Comparison of ENCODE assay signal across 15 cellular contexts in the genomic region with DNA sequence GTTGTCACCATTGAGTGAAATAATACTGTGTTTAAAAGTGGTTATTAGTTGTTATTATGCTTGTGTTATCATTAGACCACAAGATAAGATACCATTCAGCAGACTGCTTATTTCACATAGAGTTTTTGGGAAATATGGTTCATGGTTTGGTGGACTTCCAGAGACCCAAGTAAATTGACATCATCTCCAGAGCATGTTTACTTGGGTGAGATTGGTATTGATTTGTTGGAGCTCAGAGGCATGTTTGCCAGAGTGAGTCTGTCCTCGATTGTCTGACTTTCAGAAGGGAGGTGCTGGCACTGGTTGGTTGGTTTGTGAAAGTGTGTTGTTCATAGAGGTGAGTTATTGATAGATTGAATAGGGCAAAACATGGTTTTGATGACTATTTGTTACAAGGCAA.
DNase-seq lines count a peak whose midpoint lies in the region; ATAC-seq and TF ChIP-seq lines count a peak whose summit lies in the region.
"Had no signal": no experiment of that assay in that cellular context is flagged by ENCODE, and none has a peak within 500 bp of the region (broad histone marks: within the 10 kb centered on the region; RNA-seq: fewer than 3 reads in every experiment).

No MANE protein-coding gene starts in this region.

- DNase-seq in Panc1 (ENCODE audit: low read depth, low spot score) (no peak), astrocyte of the spinal cord (ENCODE audit: low read depth, low spot score) (peak; percentile 20), fibroblast of villous mesenchyme (ENCODE audit: low read depth) (peak; percentile 74), progenitor cell of endocrine pancreas (ENCODE audit: low spot score, unreplicated experiment) (no peak), NCI-H2227 treated with DMSO at 0.1 percent for 48 hours (lab: John Stamatoyannopoulos, UW) (no peak), endothelial cell (ENCODE audit: low spot score) (no peak), glutamatergic neuron (no peak)
- DNase-seq: C1 segment of cervical spinal cord; Calu3; CD4-positive, alpha-beta T cell; DMS 273 treated with DMSO at 0.1 percent for 48 hours; HCEC 1CT; HFFc6 had no signal

- CTCF ChIA-PET in Panc1 (lab: Charles Lee), result no interaction called here

- BruUV-seq in Panc1 (replicated peaks; lab: Mats Ljungman, UMichigan), result no TSS peak

- H3K4me1 Mint-ChIP-seq in progenitor cell of endocrine pancreas (ENCODE audit: low read depth) (peaks cover 4% of the 10 kb centered on the region), endothelial cell (ENCODE audit: unreplicated experiment) (peaks cover 3% of the 10 kb centered on the region), glutamatergic neuron (ENCODE audit: low read depth, unreplicated experiment) (no peaks in the 10 kb centered on the region)
- H3K4me1 Mint-ChIP-seq: B cell had no signal

- POLR2A ChIA-PET in Panc1 (lab: Charles Lee), result no interaction called here

- H3K27ac Mint-ChIP-seq in progenitor cell of endocrine pancreas (peak overlapping the region; percentile 33), endothelial cell (ENCODE audit: unreplicated experiment) (no peak overlapping the region), glutamatergic neuron (ENCODE audit: unreplicated experiment) (no peak overlapping the region)
- H3K27ac Mint-ChIP-seq: B cell; CD4-positive, alpha-beta T cell; HFFc6 had no signal

- TF ChIP-seq CTCF in Panc1 (IDR thresholded peaks at IDR 0.05), result no peak
- TF ChIP-seq CTCF in astrocyte of the spinal cord (IDR thresholded peaks at IDR 0.05; ENCODE audit: low read depth, low read length), result no peak
- TF ChIP-seq CTCF in fibroblast of villous mesenchyme (IDR thresholded peaks at IDR 0.05; ENCODE audit: insufficient read depth, low read depth, low read length), result no peak
- TF ChIP-seq CTCF in progenitor cell of endocrine pancreas (IDR thresholded peaks at IDR 0.05; ENCODE audit: unreplicated experiment), result no peak
- TF ChIP-seq CTCF in endothelial cell (IDR thresholded peaks at IDR 0.05; ENCODE audit: unreplicated experiment), result no peak
- TF ChIP-seq CTCF in glutamatergic neuron (IDR thresholded peaks at IDR 0.05; ENCODE audit: partially characterized antibody, unreplicated experiment), result no peak

- H3K36me3 Mint-ChIP-seq in progenitor cell of endocrine pancreas (ENCODE audit: insufficient read depth), result peaks cover 2% of the 10 kb centered on the region
- no peaks in the 10 kb centered on the region for H3K36me3 Mint-ChIP-seq in endothelial cell (ENCODE audit: low read depth, unreplicated experiment)
- peaks cover 4% of the 10 kb centered on the region for H3K36me3 Mint-ChIP-seq in glutamatergic neuron (ENCODE audit: unreplicated experiment)

- peak overlapping the region; percentile 0; the same call in 1 of the 2 replicates for H3K27ac ChIP-seq in Panc1 (ENCODE audit: low read length)

- H3K4me3 ChIP-seq in Panc1 (ENCODE audit: low read depth in 2 of 2, low read length in 2 of 2) (no peak overlapping the region), astrocyte of the spinal cord (ENCODE audit: low read depth, low read length) (no peak overlapping the region), fibroblast of villous mesenchyme (ENCODE audit: low read depth, low read length) (no peak overlapping the region)
- H3K4me3 ChIP-seq: GM12878 had no signal

- peaks cover 8% of the 10 kb centered on the region for H3K9me3 Mint-ChIP-seq in progenitor cell of endocrine pancreas (ENCODE audit: low read depth)
- no peaks in the 10 kb centered on the region for H3K9me3 Mint-ChIP-seq in endothelial cell (ENCODE audit: unreplicated experiment)
- H3K9me3 Mint-ChIP-seq in glutamatergic neuron (ENCODE audit: unreplicated experiment), result peaks cover 3% of the 10 kb centered on the region

- no peaks in the 10 kb centered on the region for H3K4me1 ChIP-seq in Panc1 (ENCODE audit: control insufficient read depth, insufficient read depth, low read length)

- no peaks in the 10 kb centered on the region for H3K36me3 ChIP-seq in Panc1 (ENCODE audit: control insufficient read depth, insufficient read depth, low read length)

- in situ Hi-C loops in Panc1 (cut with HindIII; ENCODE audit: low pct_unique_long_range_greater_than_20kb, low sequenced_read_pairs), result no loop called here
- in situ Hi-C loops in astrocyte of the spinal cord (cut with HindIII; ENCODE audit: low sequenced_read_pairs), result no loop called here

- H3K4me3 Mint-ChIP-seq in progenitor cell of endocrine pancreas (ENCODE audit: low read depth) (no peak overlapping the region), endothelial cell (ENCODE audit: unreplicated experiment) (no peak overlapping the region), glutamatergic neuron (ENCODE audit: unreplicated experiment) (no peak overlapping the region)
- H3K4me3 Mint-ChIP-seq: B cell; CD4-positive, alpha-beta T cell; HFFc6 had no signal

- no peaks in the 10 kb centered on the region for H3K27me3 Mint-ChIP-seq in progenitor cell of endocrine pancreas
- peaks cover 3% of the 10 kb centered on the region for H3K27me3 Mint-ChIP-seq in endothelial cell (ENCODE audit: unreplicated experiment)
- H3K27me3 Mint-ChIP-seq in glutamatergic neuron (ENCODE audit: unreplicated experiment), result no peaks in the 10 kb centered on the region
- H3K27me3 Mint-ChIP-seq: B cell; CD4-positive, alpha-beta T cell had no signal

- no peaks in the 10 kb centered on the region for H3K9me3 ChIP-seq in Panc1 (ENCODE audit: control insufficient read depth, insufficient read depth, low read depth, low read length)

- ATAC-seq in Panc1, result no peak
- ATAC-seq: GM12878 had no signal

- intact Hi-C loops in Panc1 (cut with micrococcal nuclease; ENCODE audit: unreplicated experiment), result no loop called here

- H3K27me3 ChIP-seq in Panc1 (ENCODE audit: control insufficient read depth, insufficient read depth, low read length), result no peaks in the 10 kb centered on the region

Comparison
In these comparisons a context has a peak if more than half of its experiments do, and no peak if none do; other contexts are left out.
1. DNase-seq: peak in astrocyte of the spinal cord (single experiment) and fibroblast of villous mesenchyme (single experiment); none in Panc1 (single experiment), progenitor cell of endocrine pancreas (single experiment), NCI-H2227 treated with DMSO at 0.1 percent for 48 hours (single experiment), endothelial cell (single experiment) and glutamatergic neuron (single experiment).